7 cellular contexts compared by ENCODE assay signal in the genomic region with DNA sequence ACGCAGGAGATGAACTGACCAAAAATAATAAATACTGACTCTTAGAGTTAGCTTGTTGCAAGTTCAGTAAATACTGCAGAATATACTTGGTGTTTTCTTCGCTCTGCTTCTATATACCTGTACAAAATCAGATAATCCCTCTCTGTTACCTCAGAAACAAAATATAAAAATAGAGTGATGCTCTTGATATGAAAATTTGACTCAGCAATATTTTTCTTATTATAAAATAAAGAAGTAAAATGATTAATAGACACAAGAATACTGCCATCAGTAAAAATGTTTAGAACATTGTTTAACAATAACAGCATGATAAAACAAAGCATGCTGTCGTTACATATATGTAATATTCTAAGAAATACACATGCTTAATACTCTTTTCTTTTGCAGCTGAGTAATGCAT.
"Had no signal": no experiment of that assay in that cellular context is flagged by ENCODE, and none has a peak within 500 bp of the region (broad histone marks: within the 10 kb centered on the region; RNA-seq: fewer than 3 reads in every experiment).

No MANE protein-coding gene starts in this region.

- H3K27ac ChIP-seq: HL-60, KMS-11 had no signal

- ATAC-seq: HepG2 had no signal

- H3K4me2 ChIP-seq: KMS-11 had no signal

- FAIRE-seq: HepG2, HTR-8/SVneo had no signal

- H3K9ac ChIP-seq: KMS-11 had no signal

- DNase-seq: IMR-90, KBM-7, KG1 had no signal
